In genomic region chr5:42908086-42908485, GRCh38 we compare ENCODE assay signal across 9 cellular contexts.
DNase-seq lines count a peak whose midpoint lies in the region; ATAC-seq, FAIRE-seq and TF ChIP-seq lines count a peak whose summit lies in the region.
"Had no signal": no experiment of that assay in that cellular context is flagged by ENCODE, and none has a peak within 500 bp of the region (broad histone marks: within the 10 kb centered on the region; RNA-seq: fewer than 3 reads in every experiment).

No MANE protein-coding gene starts in this region.

- H3K9me2 ChIP-seq in GM23338 (ENCODE audit: insufficient read depth), result no peaks in the 10 kb centered on the region

- peak overlapping the region; percentile 84 for H3K4me3 Mint-ChIP-seq in GM23338

- H3K36me3 ChIP-seq in BLaER1, result no peaks in the 10 kb centered on the region
- H3K36me3 ChIP-seq in GM23338 (ENCODE audit: insufficient read depth), result no peaks in the 10 kb centered on the region
- no peaks in the 10 kb centered on the region for H3K36me3 ChIP-seq in SK-N-MC (ENCODE audit: insufficient read depth, low read length)
- H3K36me3 ChIP-seq in keratinocyte (ENCODE audit: control insufficient read depth in 2 of 2, extremely low read depth in 1 of 2, insufficient read depth in 2 of 2, low read length in 2 of 2), result no peaks in the 10 kb centered on the region
- no peaks in the 10 kb centered on the region for H3K36me3 ChIP-seq in mucosa of descending colon (ENCODE audit: low read depth)
- H3K36me3 ChIP-seq: SJSA1 had no signal

- peak overlapping the region; percentile 87 for H2AFZ ChIP-seq in GM23338
- no peak overlapping the region for H2AFZ ChIP-seq in keratinocyte (ENCODE audit: control insufficient read depth, low read length)

- H3K4me2 ChIP-seq in BLaER1 (peak overlapping the region; percentile 83; the same call in 1 of the 2 replicates), GM23338 (peak overlapping the region; percentile 73), keratinocyte (ENCODE audit: control insufficient read depth, extremely low read depth, insufficient read depth, low read depth, low read length) (peak overlapping the region; percentile 93)

- ATAC-seq in GM23338 (no peak), mucosa of descending colon (no peak)

- peaks cover 3% of the 10 kb centered on the region; the same call in 2 of the 3 replicates for H3K4me1 Mint-ChIP-seq in GM23338

- H3K79me2 ChIP-seq in GM23338 (replicated peaks; ENCODE audit: insufficient read depth) (no peaks in the 10 kb centered on the region), keratinocyte (ENCODE audit: control insufficient read depth, insufficient read depth, low read length) (no peaks in the 10 kb centered on the region)

- DNase-seq in GM23338 (ENCODE audit: low spot score) (no peak), SK-N-MC (ENCODE audit: low read depth, low spot score) (no peak), keratinocyte (ENCODE audit: low read depth, low spot score) (no peak), UCSD-AML1 (lab: John Stamatoyannopoulos, UW; ENCODE audit: unreplicated experiment) (no peak), RKO (ENCODE audit: low spot score) (no peak), mucosa of descending colon (no peak)
- no peak for DNase-seq in stimulated activated CD4-positive, alpha-beta T cell treated with anti-CD3 and anti-CD28 coated beads, Interleukin-15, amount 100 ng/mL, for 24 hours

- no peak overlapping the region for H3K27ac Mint-ChIP-seq in GM23338

- H3K27me3 Mint-ChIP-seq in GM23338 (ENCODE audit: insufficient read depth, low read depth, poor library complexity), result peaks cover 32% of the 10 kb centered on the region

- no peaks in the 10 kb centered on the region; the same call in 2 of the 3 replicates for H3K9me3 Mint-ChIP-seq in GM23338

- H3K4me3 ChIP-seq in BLaER1 (no peak overlapping the region), GM23338 (peak overlapping the region; percentile 52), SK-N-MC (peak overlapping the region; percentile 82), keratinocyte (ENCODE audit: control insufficient read depth in 2 of 3, extremely low read depth in 1 of 3, insufficient read depth in 2 of 3, low read depth in 1 of 3, low read length in 3 of 3) (no peak overlapping the region), mucosa of descending colon (no peak overlapping the region)

- no peaks in the 10 kb centered on the region for H3K36me3 Mint-ChIP-seq in GM23338 (ENCODE audit: low read depth)

- H3K4me1 ChIP-seq in BLaER1 (peaks cover 9% of the 10 kb centered on the region; the same call in 1 of the 2 replicates), GM23338 (ENCODE audit: insufficient read depth) (no peaks in the 10 kb centered on the region), keratinocyte (ENCODE audit: control insufficient read depth, extremely low read depth, insufficient read depth, low read length) (no peaks in the 10 kb centered on the region), mucosa of descending colon (ENCODE audit: low read depth) (no peaks in the 10 kb centered on the region)

- TF ChIP-seq CTCF in GM23338 (conservative IDR thresholded peaks at IDR 0.05; ENCODE audit: low read depth in 2 of 2), result no peak
- no peak for TF ChIP-seq CTCF in keratinocyte (optimal IDR thresholded peaks at IDR 0.05 in 1 of 3, IDR thresholded peaks at IDR 0.05 in 1 of 3, conservative IDR thresholded peaks at IDR 0.05 in 1 of 3; ENCODE audit: extremely low read depth in 1 of 3, insufficient read depth in 2 of 3, low read length in 3 of 3)
- no peak for TF ChIP-seq CTCF in mucosa of descending colon (IDR thresholded peaks at IDR 0.05)

- no peaks in the 10 kb centered on the region for H3K27me3 ChIP-seq in BLaER1
- peaks cover 44% of the 10 kb centered on the region for H3K27me3 ChIP-seq in GM23338 (ENCODE audit: insufficient read depth)
- peaks cover 4% of the 10 kb centered on the region for H3K27me3 ChIP-seq in keratinocyte (ENCODE audit: control insufficient read depth, extremely low read depth, insufficient read depth, low read length)

- dilution Hi-C loops in keratinocyte (cut with MboI; ENCODE audit: extremely low pct_ligation_motif_present, low sequenced_read_pairs), result no loop called here

- no peak for FAIRE-seq in keratinocyte (lab: Jason Lieb, UNC)

- intact Hi-C loops in mucosa of descending colon (cut with DNase I, micrococcal nuclease), result no loop called here

- H3K27ac ChIP-seq in BLaER1 (no peak overlapping the region), GM23338 (ENCODE audit: low read depth) (no peak overlapping the region), SK-N-MC (no peak overlapping the region), keratinocyte (ENCODE audit: control insufficient read depth, insufficient read depth, low read length) (no peak overlapping the region)
- H3K27ac ChIP-seq: SJSA1 had no signal

- no peak overlapping the region for H3K9ac ChIP-seq in BLaER1
- no peak overlapping the region for H3K9ac ChIP-seq in SK-N-MC (ENCODE audit: insufficient read length)
- no peak overlapping the region for H3K9ac ChIP-seq in keratinocyte (ENCODE audit: control insufficient read depth, extremely low read depth, insufficient read depth, low read length)

- no peaks in the 10 kb centered on the region for H3F3A ChIP-seq in GM23338 (replicated peaks; ENCODE audit: low read depth)

- H3K9me3 ChIP-seq in BLaER1 (no peaks in the 10 kb centered on the region), SK-N-MC (ENCODE audit: low read depth, low read length) (no peaks in the 10 kb centered on the region), keratinocyte (ENCODE audit: control insufficient read depth, low read depth, low read length) (no peaks in the 10 kb centered on the region), mucosa of descending colon (no peaks in the 10 kb centered on the region)
- H3K9me3 ChIP-seq: SJSA1 had no signal

- no peaks in the 10 kb centered on the region for H3K9me1 ChIP-seq in keratinocyte (ENCODE audit: control insufficient read depth, extremely low read depth, insufficient read depth, low read length)

- no peaks in the 10 kb centered on the region for H4K20me1 ChIP-seq in BLaER1
- H4K20me1 ChIP-seq in GM23338 (replicated peaks; ENCODE audit: insufficient read depth), result no peaks in the 10 kb centered on the region
- no peaks in the 10 kb centered on the region for H4K20me1 ChIP-seq in keratinocyte (ENCODE audit: control insufficient read depth, extremely low read depth, insufficient read depth, low read length)

TF ChIP-seq in GM23338, 12 proteins besides CTCF, POLR2A, EP300 and RAD21:
- TF ChIP-seq NANOG (IDR thresholded peaks at IDR 0.05; ENCODE audit: borderline replicate concordance) (no peak), POLR2AphosphoS5 (IDR thresholded peaks at IDR 0.05; ENCODE audit: low read depth) (no peak), ZNF331 (CRISPR knock-in tag; IDR thresholded peaks at IDR 0.05; ENCODE audit: low read depth) (no peak), REST (IDR thresholded peaks at IDR 0.05; ENCODE audit: unreplicated experiment) (no peak)
TF ChIP-seq in GM23338: peak in this region for 0.

Comparison
In these comparisons a context has a peak if more than half of its experiments do, and no peak if none do; other contexts are left out.
1. H3K4me3 ChIP-seq: peak in GM23338 (single experiment) and SK-N-MC (single experiment); none in BLaER1 (single experiment), keratinocyte (0 of 3) and mucosa of descending colon (single experiment).
2. Peak in every context shown above with its lines, with median percentiles within 50 percentile points of each other: H3K4me2 ChIP-seq.